ENCODE assay signal across 13 cellular contexts in genomic region chr7:30472081-30472770, GRCh38. TPM values are rescaled to one million over a fixed set of nuclear protein-coding genes. Genes with fewer than 3 reads are reported as not detected.
DNase-seq lines count a peak whose midpoint lies in the region; ATAC-seq and TF ChIP-seq lines count a peak whose summit lies in the region.
"Had no signal": no experiment of that assay in that cellular context is flagged by ENCODE, and none has a peak within 500 bp of the region (broad histone marks: within the 10 kb centered on the region; RNA-seq: fewer than 3 reads in every experiment).

No MANE protein-coding gene starts in this region.

- H3K9me3 Mint-ChIP-seq in naive thymus-derived CD8-positive, alpha-beta T cell, result no peaks in the 10 kb centered on the region
- H3K9me3 Mint-ChIP-seq: stimulated activated naive B cell treated with anti-CD40 and anti-IgM and Interleukin-4, amounts not matched to agents 10 μg/mL and 1 μg/mL and 100 μg/mL, for 72 hours had no signal

- no peak for ATAC-seq in left cardiac atrium
- ATAC-seq in naive thymus-derived CD8-positive, alpha-beta T cell, result peak in 1 of 2 donors; percentile 33
- ATAC-seq in HG03460 (IDR thresholded peaks at IDR 0.05; ENCODE audit: unreplicated experiment), result no peak
- ATAC-seq: stimulated activated naive B cell treated with anti-CD40 and anti-IgM and Interleukin-4, amounts not matched to agents 10 μg/mL and 1 μg/mL and 100 μg/mL, for 72 hours had no signal

- peaks cover 88% of the 10 kb centered on the region for H3K4me1 ChIP-seq in cardiac muscle cell (ENCODE audit: low read depth)
- H3K4me1 ChIP-seq in transverse colon, result peaks cover 20 to 69% (median 44%) of the 10 kb centered on the region in 4 donors

- H3K9me3 ChIP-seq in cardiac muscle cell (ENCODE audit: low read depth) (no peaks in the 10 kb centered on the region), transverse colon (no peaks in the 10 kb centered on the region)

- H3K4me3 ChIP-seq in cardiac muscle cell, result no peak overlapping the region
- no peak overlapping the region for H3K4me3 ChIP-seq in coronary artery
- no peak overlapping the region for H3K4me3 ChIP-seq in transverse colon

- peak overlapping the region in 6 of 10 donors; percentile 1 to 66 (median 29) for H3K27ac Mint-ChIP-seq in naive thymus-derived CD8-positive, alpha-beta T cell

- POLR2A ChIA-PET in naive thymus-derived CD8-positive, alpha-beta T cell (lab: Charles Lee), result no interaction called here

- H3K27me3 Mint-ChIP-seq in naive thymus-derived CD8-positive, alpha-beta T cell, result no peaks in the 10 kb centered on the region
- H3K27me3 Mint-ChIP-seq: naive B cell; stimulated activated naive B cell treated with anti-CD40 and anti-IgM and Interleukin-4, amounts not matched to agents 10 μg/mL and 1 μg/mL and 100 μg/mL, for 72 hours had no signal

- in situ Hi-C loops in transverse colon (cut with MboI; ENCODE audit: low pct_ligation_motif_present in 1 of 4, low pct_unique_long_range_greater_than_20kb in 1 of 4, low sequenced_read_pairs in 3 of 4), result loop anchor here in 1 of 4 donors (25.0 kb wide), 1 partner anchor 185 kb away; the partner anchor contains the start of gene ZNRF2

- no peaks in the 10 kb centered on the region for H3K27me3 ChIP-seq in cardiac muscle cell
- no peaks in the 10 kb centered on the region for H3K27me3 ChIP-seq in transverse colon

- TF ChIP-seq EP300 in transverse colon (IDR thresholded peaks at IDR 0.05; ENCODE audit: low read depth), result no peak

- DNase-seq in cardiac muscle cell (ENCODE audit: low read depth in 1 of 2, low spot score in 1 of 2) (no peak), left cardiac atrium (no peak), coronary artery (ENCODE audit: low spot score) (no peak), transverse colon (no peak), RKO (ENCODE audit: low spot score) (no peak), DMS114 treated with DMSO at 0.1 percent for 48 hours (lab: John Stamatoyannopoulos, UW; ENCODE audit: unreplicated experiment) (no peak)
- DNase-seq in naive thymus-derived CD8-positive, alpha-beta T cell, result no peak
- DNase-seq: amniotic stem cell; naive B cell; NCI-H1436 treated with DMSO at 0.1 percent for 48 hours; NCI-H748 treated with DMSO at 0.1 percent for 48 hours; stimulated activated naive B cell treated with anti-CD40 and anti-IgM and Interleukin-4, amounts not matched to agents 10 μg/mL and 1 μg/mL and 100 μg/mL, for 72 hours had no signal

- 63 to 68% methylated on average over 4 of the region's 4 CpGs for WGBS in transverse colon (ENCODE audit: low coverage in 1 of 2), 2 donors

- H3K36me3 Mint-ChIP-seq in naive thymus-derived CD8-positive, alpha-beta T cell, result peaks cover 0 to 7% (median 6%) of the 10 kb centered on the region in 3 donors

- H3K27ac ChIP-seq in cardiac muscle cell (peak overlapping the region; percentile 61), coronary artery (peak overlapping the region; percentile 80 to 84), transverse colon (peak overlapping the region; percentile 10 to 83 (median 74))

- intact Hi-C loops in left cardiac atrium (cut with DNase I) (no loop called here), transverse colon (cut with DNase I; ENCODE audit: low total_unique reads) (no loop called here)

- no peak for TF ChIP-seq POLR2A in transverse colon (IDR thresholded peaks at IDR 0.05)

- H3K4me1 Mint-ChIP-seq in naive thymus-derived CD8-positive, alpha-beta T cell, result peaks cover 30 to 96% (median 91%) of the 10 kb centered on the region in 4 donors

- H3K4me3 Mint-ChIP-seq in naive thymus-derived CD8-positive, alpha-beta T cell, result peak overlapping the region in 3 of 10 donors; percentile 5 to 46 (median 37)
- H3K4me3 Mint-ChIP-seq: stimulated activated naive B cell treated with anti-CD40 and anti-IgM and Interleukin-4, amounts not matched to agents 10 μg/mL and 1 μg/mL and 100 μg/mL, for 72 hours had no signal

- TF ChIP-seq CTCF in cardiac muscle cell (IDR thresholded peaks at IDR 0.05; ENCODE audit: low read depth, low read length), result no peak
- no peak for TF ChIP-seq CTCF in coronary artery (IDR thresholded peaks at IDR 0.05)
- no peak for TF ChIP-seq CTCF in transverse colon (IDR thresholded peaks at IDR 0.05)

- H3K36me3 ChIP-seq in cardiac muscle cell (no peaks in the 10 kb centered on the region), transverse colon (no peaks in the 10 kb centered on the region)

RNA-seq across cellular contexts. Expression of gene NOD1, which starts 6.4 kb away (rescaled TPM):
- total RNA-seq in cardiac muscle cell (38.6 and 79.6 TPM in 2 replicates), left cardiac atrium (10 to 100 TPM; 10.6 to 18.1 TPM), transverse colon (10 to 100 TPM; 12.4 to 18.3 (median 15.6) TPM)
- polyA plus RNA-seq in cardiac muscle cell, result 20.3 and 42.5 TPM in 2 replicates
- 10 to 100 TPM; 16.9 to 18.9 TPM for total RNA-seq in naive thymus-derived CD8-positive, alpha-beta T cell
- polyA plus RNA-seq in naive thymus-derived CD8-positive, alpha-beta T cell, result 1 to 10 TPM; 5.7 to 9.3 (median 6.4) TPM

RNA-seq across cellular contexts. Expression of gene GGCT, which starts 32.4 kb away (rescaled TPM):
- 41.9 and 49.8 TPM in 2 replicates for total RNA-seq in cardiac muscle cell
- polyA plus RNA-seq in cardiac muscle cell, result 66.2 and 81.2 TPM in 2 replicates
- total RNA-seq in left cardiac atrium, result 10 to 100 TPM; 22.0 to 31.7 TPM
- total RNA-seq in naive thymus-derived CD8-positive, alpha-beta T cell, result 10 to 100 TPM; 13.8 to 15.7 TPM
- 10 to 100 TPM; 26.0 to 28.2 (median 27.0) TPM for polyA plus RNA-seq in naive thymus-derived CD8-positive, alpha-beta T cell
- 10 to 100 TPM in 3 of 4 donors, 1 to 10 TPM in 1; 3.6 to 21.3 (median 16.5) TPM for total RNA-seq in transverse colon
